In genomic region chr2:120539937-120540718, GRCh38 we compare ENCODE assay signal across 9 cellular contexts.
DNase-seq lines count a peak whose midpoint lies in the region; ATAC-seq, FAIRE-seq and TF ChIP-seq lines count a peak whose summit lies in the region.
"Had no signal": no experiment of that assay in that cellular context is flagged by ENCODE, and none has a peak within 500 bp of the region (broad histone marks: within the 10 kb centered on the region; RNA-seq: fewer than 3 reads in every experiment).

No MANE protein-coding gene starts in this region.

- H2BK15ac ChIP-seq in H1 (ENCODE audit: low read length), result no peak overlapping the region

- no peak overlapping the region for H3K4me3 ChIP-seq in BJ (ENCODE audit: low read depth, low read length)
- no peak overlapping the region for H3K4me3 ChIP-seq in H1 (ENCODE audit: extremely low read depth in 1 of 4, insufficient read depth in 2 of 4, low read depth in 3 of 4, low read length in 4 of 4)

- H3K4me2 ChIP-seq in H1 (ENCODE audit: insufficient read depth in 1 of 2, low read depth in 2 of 2, low read length in 2 of 2), result no peak overlapping the region

- ATAC-seq in HG02938 (IDR thresholded peaks at IDR 0.05; ENCODE audit: unreplicated experiment) (no peak), HG03432 (IDR thresholded peaks at IDR 0.05; ENCODE audit: unreplicated experiment) (no peak)

- no peak overlapping the region for H3K9ac ChIP-seq in H1 (replicated peaks in 1 of 4; ENCODE audit: extremely low read depth in 1 of 4, low read depth in 3 of 4, low read length in 3 of 4)

- no peaks in the 10 kb centered on the region for H3K23me2 ChIP-seq in H1 (ENCODE audit: low read depth, low read length)

- no peak overlapping the region for H3K23ac ChIP-seq in H1 (ENCODE audit: insufficient read length)

- no peak overlapping the region for H4K5ac ChIP-seq in H1 (ENCODE audit: insufficient read length, low read depth, low read length)

- H3K9me3 ChIP-seq in H1 (ENCODE audit: insufficient read depth in 2 of 2, low read depth in 1 of 2, low read length in 1 of 2), result no peaks in the 10 kb centered on the region

- H3K14ac ChIP-seq in H1 (ENCODE audit: insufficient read length), result no peak overlapping the region

- TF ChIP-seq EP300 in H1 (IDR thresholded peaks at IDR 0.05; ENCODE audit: borderline replicate concordance in 1 of 2, low read depth in 2 of 2, low read length in 2 of 2), result no peak

- no peak overlapping the region for H2BK120ac ChIP-seq in H1 (replicated peaks; ENCODE audit: low read depth, low read length)

- CTCF ChIA-PET in BJ (lab: Yijun Ruan, JAX), result interaction anchor here (0.9 to 2.5 kb wide), 3 partner anchors 18 to 197 kb away, joined by 3 to 10 read pairs (median 4); no protein-coding TSS in a partner anchor
- CTCF ChIA-PET in H1 (lab: Charles Lee; ENCODE audit: partially characterized antibody), result interaction anchor here (1.5 to 4.0 kb wide), 4 partner anchors 10 to 136 kb away, joined by 4 to 24 read pairs (median 5); no protein-coding TSS in a partner anchor

- TF ChIP-seq CTCF in BJ (IDR thresholded peaks at IDR 0.05; ENCODE audit: insufficient read depth, low read depth, low read length) (no peak), H1 (IDR thresholded peaks at IDR 0.05; ENCODE audit: control extremely low read depth in 1 of 3, insufficient read depth in 1 of 3, low read depth in 1 of 3, low read length in 3 of 3) (no peak)

- H3K79me1 ChIP-seq in H1 (ENCODE audit: low read depth, low read length), result no peaks in the 10 kb centered on the region

- POLR2A ChIA-PET in BJ (lab: Charles Lee) (no interaction called here), H1 (lab: Charles Lee; ENCODE audit: partially characterized antibody) (no interaction called here)

- no peak overlapping the region for H3K4ac ChIP-seq in H1 (replicated peaks; ENCODE audit: insufficient read length, low read depth, low read length)

- H3K56ac ChIP-seq in H1 (replicated peaks; ENCODE audit: insufficient read length, low read depth, low read length), result no peak overlapping the region

- H4K91ac ChIP-seq in H1 (replicated peaks; ENCODE audit: insufficient read length, low read length), result no peak overlapping the region

- peak; percentile 78 for DNase-seq in BJ (ENCODE audit: low read depth)
- peak; percentile 71 for DNase-seq in NCI-H2107 treated with DMSO at 0.1 percent for 48 hours (lab: John Stamatoyannopoulos, UW; ENCODE audit: unreplicated experiment)
- DNase-seq in H1 (ENCODE audit: low read depth in 1 of 2, low spot score in 2 of 2), result no peak
- DNase-seq in mucosa of gallbladder (ENCODE audit: low spot score), result peak; percentile 42
- DNase-seq in activated CD8-positive, alpha-beta memory T cell treated with anti-CD3 and anti-CD28 coated beads, Interleukin-2, amount 50 U/mL, for 48 hours, result no peak
- no peak for DNase-seq in RPMI8226
- DNase-seq: stimulated activated naive CD4-positive, alpha-beta T cell treated with Interleukin-2 at 50 U/mL for 16 hours had no signal

- no peak overlapping the region for H2AFZ ChIP-seq in H1 (ENCODE audit: low read length)

- no peak overlapping the region for H2BK12ac ChIP-seq in H1 (ENCODE audit: low read depth, low read length)

- H2AK5ac ChIP-seq in H1 (ENCODE audit: low read depth, low read length), result no peak overlapping the region

- H3K27me3 ChIP-seq in BJ (ENCODE audit: control insufficient read depth, insufficient read depth, low read length) (no peaks in the 10 kb centered on the region), H1 (replicated peaks in 1 of 4; ENCODE audit: control insufficient read depth in 3 of 4, extremely low read depth in 1 of 4, insufficient read depth in 3 of 4, low read length in 3 of 4) (peaks cover 0 to 3% (median 0%) of the 10 kb centered on the region in 4 experiments; a peak in 3 of 7 replicates)

- no peak overlapping the region; the same call in 1 of the 2 replicates for H3K18ac ChIP-seq in H1 (ENCODE audit: extremely low read depth, low read length)

- no peaks in the 10 kb centered on the region for H3K36me3 ChIP-seq in BJ (ENCODE audit: control insufficient read depth, insufficient read depth, low read length)
- no peaks in the 10 kb centered on the region for H3K36me3 ChIP-seq in H1 (ENCODE audit: control insufficient read depth in 2 of 4, insufficient read depth in 4 of 4, low read length in 3 of 4)

- H3K4me1 ChIP-seq in H1 (replicated peaks in 1 of 4; ENCODE audit: control insufficient read depth in 3 of 4, insufficient read depth in 4 of 4, low read length in 3 of 4), result peaks cover 0 to 5% (median under 1%) of the 10 kb centered on the region in 4 experiments; a peak in 2 of 7 replicates

- no peak overlapping the region for H2BK5ac ChIP-seq in H1 (ENCODE audit: low read depth, low read length)

- no peak for TF ChIP-seq RAD21 in H1 (IDR thresholded peaks at IDR 0.05 in 1 of 2, conservative IDR thresholded peaks at IDR 0.05 in 1 of 2; ENCODE audit: low read depth in 2 of 2, low read length in 2 of 2)

- WGBS in H1 (ENCODE audit: extremely low coverage in 1 of 2, insufficient coverage in 1 of 2, insufficient read length in 1 of 2, insufficient replicate concordance in 2 of 2, low coverage in 1 of 2, low lambda C conversion rate in 2 of 2, missing lambda C conversion rate in 1 of 2), 2 experiments, result 84% methylated on average over 17 of the region's 17 CpGs; no CpG with 5 or more reads in 1 of the 2 experiments

- H2BK20ac ChIP-seq in H1 (ENCODE audit: low read length), result no peak overlapping the region

- no peak for TF ChIP-seq POLR2A in H1 (IDR thresholded peaks at IDR 0.05; ENCODE audit: control extremely low read depth in 1 of 2, low read depth in 2 of 2, low read length in 2 of 2)

- no peaks in the 10 kb centered on the region for H4K20me1 ChIP-seq in H1 (replicated peaks in 1 of 2; ENCODE audit: control insufficient read depth in 1 of 2, insufficient read depth in 2 of 2, low read length in 2 of 2)

- no peaks in the 10 kb centered on the region for H3K79me2 ChIP-seq in H1 (ENCODE audit: control insufficient read depth in 1 of 2, insufficient read depth in 2 of 2, low read length in 2 of 2)

- no peak for FAIRE-seq in H1 (lab: Jason Lieb, UNC)

- no peak overlapping the region for H3K27ac ChIP-seq in H1 (ENCODE audit: low read depth, low read length)

- no peak overlapping the region for H4K8ac ChIP-seq in H1 (ENCODE audit: extremely low read depth, insufficient read depth, low read length)

TF ChIP-seq in H1, 55 proteins besides CTCF, POLR2A, EP300 and RAD21:
- TF ChIP-seq RNF2 (IDR thresholded peaks at IDR 0.05; ENCODE audit: borderline replicate concordance, low read depth, low read length, missing control alignments, poor library complexity, severe bottlenecking), result no peak
- peak; percentile 44; the same call in 1 of the 2 replicates for TF ChIP-seq CEBPB (IDR thresholded peaks at IDR 0.05; ENCODE audit: low read depth, low read length)

Comparison
In these comparisons a context has a peak if more than half of its experiments do, and no peak if none do; other contexts are left out.
1. DNase-seq: peak in BJ (single experiment), NCI-H2107 treated with DMSO at 0.1 percent for 48 hours (single experiment) and mucosa of gallbladder (single experiment); none in H1 (0 of 2), activated CD8-positive, alpha-beta memory T cell treated with anti-CD3 and anti-CD28 coated beads, Interleukin-2, amount 50 U/mL, for 48 hours (single experiment) and RPMI8226 (single experiment).